ENCODE assay signal across 9 cellular contexts in the genomic region with DNA sequence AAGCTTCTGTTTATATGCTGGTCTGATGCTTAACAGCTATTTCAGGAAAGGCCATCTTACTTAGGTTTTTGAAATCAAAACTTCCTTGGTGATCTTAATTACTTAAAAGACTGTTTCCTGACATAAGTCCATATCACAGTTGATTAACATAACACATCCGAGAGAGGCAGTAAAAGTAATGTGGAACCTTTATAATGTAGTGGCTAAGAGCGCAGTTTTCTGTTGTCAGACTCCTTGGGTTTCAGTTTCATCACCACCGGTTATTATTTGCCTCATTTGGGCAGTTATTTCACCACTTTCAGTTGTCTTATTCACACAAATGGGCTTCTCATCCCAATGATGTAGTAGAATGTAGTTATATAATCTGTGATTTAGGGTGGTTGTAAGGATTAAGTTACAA. TPM values are rescaled to one million over a fixed set of nuclear protein-coding genes. Genes with fewer than 3 reads are reported as not detected.
DNase-seq lines count a peak whose midpoint lies in the region; ATAC-seq and TF ChIP-seq lines count a peak whose summit lies in the region.
"Had no signal": no experiment of that assay in that cellular context is flagged by ENCODE, and none has a peak within 500 bp of the region (broad histone marks: within the 10 kb centered on the region; RNA-seq: fewer than 3 reads in every experiment).

No MANE protein-coding gene starts in this region.

- no peak for TF ChIP-seq EP300 in suprapubic skin (IDR thresholded peaks at IDR 0.05)

- no peak overlapping the region for H3K27ac ChIP-seq in esophagus squamous epithelium
- no peak overlapping the region for H3K27ac ChIP-seq in suprapubic skin

- no peaks in the 10 kb centered on the region for H3K27me3 Mint-ChIP-seq in dendritic cell treated with granulocyte-macrophage colony-stimulating factor and Interleukin-4, amounts not matched to agents 40 ng/mL and 50 ng/mL, for 4 days

- no peaks in the 10 kb centered on the region for H3K9me3 Mint-ChIP-seq in dendritic cell treated with granulocyte-macrophage colony-stimulating factor and Interleukin-4, amounts not matched to agents 40 ng/mL and 50 ng/mL, for 4 days

- H3K27me3 ChIP-seq in esophagus squamous epithelium (no peaks in the 10 kb centered on the region), suprapubic skin (no peaks in the 10 kb centered on the region)

- 53 to 69% methylated on average over 3 of the region's 3 CpGs for WGBS in esophagus squamous epithelium, 2 donors
- WGBS in suprapubic skin, result 77% methylated on average over 3 of the region's 3 CpGs

- no peak for TF ChIP-seq POLR2A in GM18505 (IDR thresholded peaks at IDR 0.05; ENCODE audit: borderline replicate concordance, extremely low read depth, insufficient read depth, insufficient read length)
- no peak for TF ChIP-seq POLR2A in esophagus squamous epithelium (IDR thresholded peaks at IDR 0.05)
- no peak for TF ChIP-seq POLR2A in suprapubic skin (IDR thresholded peaks at IDR 0.05)

- peaks cover 31% of the 10 kb centered on the region for H3K4me1 Mint-ChIP-seq in dendritic cell treated with granulocyte-macrophage colony-stimulating factor and Interleukin-4, amounts not matched to agents 40 ng/mL and 50 ng/mL, for 4 days (ENCODE audit: low read depth)

- no peak for TF ChIP-seq CTCF in esophagus squamous epithelium (IDR thresholded peaks at IDR 0.05)
- TF ChIP-seq CTCF in suprapubic skin (IDR thresholded peaks at IDR 0.05), result no peak

- H3K36me3 ChIP-seq in esophagus squamous epithelium (peaks cover 0 to 34% (median 0%) of the 10 kb centered on the region in 3 donors), suprapubic skin (peaks cover 28% of the 10 kb centered on the region)

- H3K36me3 Mint-ChIP-seq in dendritic cell treated with granulocyte-macrophage colony-stimulating factor and Interleukin-4, amounts not matched to agents 40 ng/mL and 50 ng/mL, for 4 days (ENCODE audit: low read depth), result peaks cover 32% of the 10 kb centered on the region

- H3K9me3 ChIP-seq in esophagus squamous epithelium, result no peaks in the 10 kb centered on the region
- H3K9me3 ChIP-seq in suprapubic skin, result no peaks in the 10 kb centered on the region

- H3K4me3 ChIP-seq in esophagus squamous epithelium, result no peak overlapping the region
- no peak overlapping the region for H3K4me3 ChIP-seq in suprapubic skin

- no peak for DNase-seq in NCI-H82 treated with DMSO at 0.1 percent for 48 hours (lab: John Stamatoyannopoulos, UW; ENCODE audit: unreplicated experiment)
- no peak for DNase-seq in NAMALWA (ENCODE audit: low spot score)
- no peak for DNase-seq in esophagus squamous epithelium (lab: John Stamatoyannopoulos, UW)
- DNase-seq in suprapubic skin (ENCODE audit: low spot score in 2 of 2), result no peak

- H3K4me3 Mint-ChIP-seq in dendritic cell treated with granulocyte-macrophage colony-stimulating factor and Interleukin-4, amounts not matched to agents 40 ng/mL and 50 ng/mL, for 4 days, result peak overlapping the region; percentile 17

- ATAC-seq in GM18505 (IDR thresholded peaks at IDR 0.05; ENCODE audit: unreplicated experiment) (peak; percentile 67), GM21390 (IDR thresholded peaks at IDR 0.05; ENCODE audit: unreplicated experiment) (peak; percentile 77), HG03108 (IDR thresholded peaks at IDR 0.05; ENCODE audit: unreplicated experiment) (peak; percentile 43)
- ATAC-seq: HepG2 had no signal

- H3K27ac Mint-ChIP-seq in dendritic cell treated with granulocyte-macrophage colony-stimulating factor and Interleukin-4, amounts not matched to agents 40 ng/mL and 50 ng/mL, for 4 days, result no peak overlapping the region

- intact Hi-C loops in dendritic cell treated with granulocyte-macrophage colony-stimulating factor and Interleukin-4, amounts not matched to agents 40 ng/mL and 50 ng/mL, for 4 days (cut with micrococcal nuclease), result no loop called here
- intact Hi-C loops in esophagus squamous epithelium (cut with DNase I), result no loop called here

- H3K4me1 ChIP-seq in esophagus squamous epithelium (peaks cover 0 to 41% (median under 1%) of the 10 kb centered on the region in 3 donors), suprapubic skin (peaks cover 13% of the 10 kb centered on the region)

RNA-seq across cellular contexts. Expression of a gene that starts 30.9 kb away (rescaled TPM):
- total RNA-seq in esophagus squamous epithelium, result 10 to 100 TPM; 13.8 to 40.2 (median 16.3) TPM
- total RNA-seq in suprapubic skin, result 10 to 100 TPM; 25.1 to 67.4 (median 34.2) TPM
